Comparison of ENCODE assay signal across 8 cellular contexts in the genomic region with DNA sequence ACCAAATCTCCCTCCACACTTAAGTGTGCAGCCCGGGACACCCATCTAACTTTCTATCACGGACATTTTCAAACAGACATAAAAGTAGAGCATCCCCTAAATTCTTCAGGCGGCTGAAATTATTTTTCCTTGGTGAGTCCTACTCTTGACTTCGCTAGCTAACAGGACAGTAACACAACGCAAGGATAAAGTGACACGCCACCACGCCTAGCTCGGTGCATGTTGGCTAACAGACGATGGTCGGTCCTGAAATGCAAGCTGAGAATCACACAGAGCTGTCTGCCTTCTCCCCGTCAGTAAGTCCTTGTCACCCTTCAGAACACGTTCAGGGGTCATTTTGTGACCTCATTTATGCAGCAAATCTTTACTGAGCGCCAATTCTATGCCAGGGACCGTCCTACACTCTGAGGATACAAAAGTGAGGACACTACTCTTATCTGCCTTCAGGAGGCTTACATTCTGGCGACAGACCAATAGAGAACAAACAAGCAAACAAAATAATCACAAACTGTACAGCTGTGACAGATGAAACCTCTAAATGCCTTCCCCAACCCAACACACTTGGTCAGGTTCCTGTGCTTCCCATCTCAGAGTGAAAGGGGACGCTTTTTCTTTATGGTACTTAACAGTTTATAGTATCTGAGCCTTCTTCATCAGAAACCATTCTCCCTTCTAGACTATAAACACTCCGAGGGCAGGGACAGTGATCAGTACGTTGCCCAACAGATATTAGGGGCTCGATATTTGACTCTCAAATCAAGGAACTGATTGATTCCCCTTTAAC. TPM values are rescaled to one million over a fixed set of nuclear protein-coding genes. Genes with fewer than 3 reads are reported as not detected.
A peak's percentile ranks its signal among the peaks of the same experiment; 100 is the strongest.
DNase-seq lines count a peak whose midpoint lies in the region; ATAC-seq, FAIRE-seq and TF ChIP-seq lines count a peak whose summit lies in the region.

No MANE protein-coding gene starts in this region.

- POLR2A ChIA-PET in T-cell (lab: Charles Lee): no interaction called here

- peaks cover 5% of the 10 kb centered on the region for H3F3A ChIP-seq in GM23338 (replicated peaks; ENCODE audit: low read depth)

- H3K4me1 ChIP-seq in GM23338 (ENCODE audit: insufficient read depth) (no peaks in the 10 kb centered on the region; the same call in 1 of the 2 replicates), gastrocnemius medialis (peaks cover 5 to 9% of the 10 kb centered on the region in 2 donors)

- H3K4me3 Mint-ChIP-seq in GM23338 (peak overlapping the region; percentile 85), T-cell (peak overlapping the region; percentile 85 to 89 (median 86))

- no peaks in the 10 kb centered on the region for H3K9me2 ChIP-seq in GM23338 (ENCODE audit: insufficient read depth)

- H3K36me3 Mint-ChIP-seq in GM23338 (ENCODE audit: low read depth): peaks cover 13% of the 10 kb centered on the region
- H3K36me3 Mint-ChIP-seq in T-cell: peaks cover 5% of the 10 kb centered on the region

- H3K27ac Mint-ChIP-seq in GM23338 (no peak overlapping the region), T-cell (peak overlapping the region; percentile 78 to 81)

- H3K27ac ChIP-seq in GM23338 (ENCODE audit: low read depth) (no peak overlapping the region), gastrocnemius medialis (peak overlapping the region; percentile 83 to 89 (median 86))

- no peak for ATAC-seq in GM23338
- no peak for ATAC-seq in T-cell (replicated peaks in 1 of 4)
- ATAC-seq in gastrocnemius medialis: no peak
- no peak for ATAC-seq in HG03139 (IDR thresholded peaks at IDR 0.05; ENCODE audit: unreplicated experiment)
- no peak for ATAC-seq in sciatic nerve

- H3K27me3 ChIP-seq in GM23338 (ENCODE audit: insufficient read depth): no peaks in the 10 kb centered on the region
- H3K27me3 ChIP-seq in gastrocnemius medialis: no peaks in the 10 kb centered on the region

- CTCF ChIA-PET in T-cell (lab: Charles Lee): no interaction called here

- H3K36me3 ChIP-seq in GM23338 (ENCODE audit: insufficient read depth) (peaks cover 3% of the 10 kb centered on the region; the same call in 1 of the 2 replicates), gastrocnemius medialis (peaks cover 0 to 7% of the 10 kb centered on the region in 2 donors)

- H3K79me2 ChIP-seq in GM23338 (replicated peaks; ENCODE audit: insufficient read depth): peaks cover 49% of the 10 kb centered on the region

- in situ Hi-C loops in gastrocnemius medialis (cut with MboI; ENCODE audit: low sequenced_read_pairs in 4 of 4): no loop called here

- intact Hi-C loops in gastrocnemius medialis (cut with DNase I; ENCODE audit: low total_unique reads): no loop called here
- intact Hi-C loops in sciatic nerve (cut with DNase I): no loop called here

- H2AFZ ChIP-seq in GM23338: peak overlapping the region; percentile 93

- no peak for TF ChIP-seq POLR2A in gastrocnemius medialis (IDR thresholded peaks at IDR 0.05)

- peak overlapping the region; percentile 89 for H3K4me3 ChIP-seq in GM23338
- peak overlapping the region; percentile 93 to 97 for H3K4me3 ChIP-seq in foreskin fibroblast (ENCODE audit: low read depth in 1 of 2, low read length in 2 of 2)
- peak overlapping the region; percentile 90 to 99 (median 98) for H3K4me3 ChIP-seq in gastrocnemius medialis

- H3K27me3 Mint-ChIP-seq in GM23338 (ENCODE audit: insufficient read depth, low read depth, poor library complexity) (peaks cover 9% of the 10 kb centered on the region), T-cell (no peaks in the 10 kb centered on the region)

- peak overlapping the region; percentile 92 for H3K4me2 ChIP-seq in GM23338

- DNase-seq in GM23338 (ENCODE audit: low spot score): no peak
- no peak for DNase-seq in T-cell
- DNase-seq in foreskin fibroblast: no peak
- DNase-seq in gastrocnemius medialis: no peak
- DNase-seq in sciatic nerve (ENCODE audit: low spot score): no peak
- DNase-seq in GM19239 (ENCODE audit: insufficient read length, low spot score): no peak
- DNase-seq in NCI-H2029 (lab: John Stamatoyannopoulos, UW): no peak

- FAIRE-seq in GM19239 (lab: Jason Lieb, UNC): no peak

- H3K9me3 Mint-ChIP-seq in GM23338: no peaks in the 10 kb centered on the region
- no peaks in the 10 kb centered on the region for H3K9me3 Mint-ChIP-seq in T-cell

- no peaks in the 10 kb centered on the region for H3K9me3 ChIP-seq in gastrocnemius medialis

- peaks cover 6% of the 10 kb centered on the region for H3K4me1 Mint-ChIP-seq in GM23338
- H3K4me1 Mint-ChIP-seq in T-cell: peaks cover 23 to 29% (median 28%) of the 10 kb centered on the region in 3 donors

- TF ChIP-seq CTCF in GM23338 (conservative IDR thresholded peaks at IDR 0.05; ENCODE audit: low read depth in 2 of 2): no peak
- no peak for TF ChIP-seq CTCF in foreskin fibroblast (IDR thresholded peaks at IDR 0.05; ENCODE audit: low read depth, low read length)
- TF ChIP-seq CTCF in gastrocnemius medialis (IDR thresholded peaks at IDR 0.05 in 4 of 5, conservative IDR thresholded peaks at IDR 0.05 in 1 of 5): no peak

- H4K20me1 ChIP-seq in GM23338 (replicated peaks; ENCODE audit: insufficient read depth): peaks cover 13% of the 10 kb centered on the region

TF ChIP-seq in GM23338, 12 proteins besides CTCF, POLR2A, EP300 and RAD21 (continues in another document):
- TF ChIP-seq JUNB (IDR thresholded peaks at IDR 0.05; ENCODE audit: unreplicated experiment): no peak
- TF ChIP-seq STAT1 (IDR thresholded peaks at IDR 0.05; ENCODE audit: unreplicated experiment): no peak
- no peak for TF ChIP-seq ZNF114 (CRISPR knock-in tag; IDR thresholded peaks at IDR 0.05)
- no peak for TF ChIP-seq EZH2phosphoT487 (IDR thresholded peaks at IDR 0.05; ENCODE audit: unreplicated experiment)
- no peak for TF ChIP-seq POLR2AphosphoS5 (IDR thresholded peaks at IDR 0.05; ENCODE audit: low read depth)
- TF ChIP-seq EZH2 (IDR thresholded peaks at IDR 0.05; ENCODE audit: low read depth, unreplicated experiment): no peak
- no peak for TF ChIP-seq NANOG (IDR thresholded peaks at IDR 0.05; ENCODE audit: borderline replicate concordance)

RNA-seq across cellular contexts. Expression of gene NTAN1, which starts 1.3 kb away (rescaled TPM):
- 31.4 and 39.4 TPM in 2 replicates for total RNA-seq in GM23338 (2014; rRNA removed; shearing (Covaris generic))
- polyA plus RNA-seq in GM23338 (2016; fragmentation: Nextera tagmentation; extraction: Ambion mirVana): 51.0 and 53.4 TPM in 2 replicates
- total RNA-seq in T-cell (10 to 100 TPM; 21.8 to 30.6 (median 28.7) TPM), gastrocnemius medialis (10 to 100 TPM; 33.4 to 40.3 (median 35.8) TPM), sciatic nerve (47.4 TPM)

RNA-seq across cellular contexts. Expression of gene RRN3, which starts 39.5 kb away (rescaled TPM):
- total RNA-seq in GM23338 (2014; rRNA removed; shearing (Covaris generic)): 38.6 and 41.5 TPM in 2 replicates
- 13.8 and 15.4 TPM in 2 replicates for polyA plus RNA-seq in GM23338 (2016; fragmentation: Nextera tagmentation; extraction: Ambion mirVana)
- total RNA-seq in T-cell: 10 to 100 TPM; 26.5 to 38.0 (median 37.3) TPM
- 10 to 100 TPM; 32.8 to 76.4 (median 49.3) TPM for total RNA-seq in gastrocnemius medialis
- 28.8 TPM for total RNA-seq in sciatic nerve
